In genomic region chr2:217179854-217180253, GRCh38 we compare ENCODE assay signal across 10 cellular contexts.
"Had no signal": no experiment of that assay in that cellular context is flagged by ENCODE, and none has a peak within 500 bp of the region (broad histone marks: within the 10 kb centered on the region; RNA-seq: fewer than 3 reads in every experiment).

No MANE protein-coding gene starts in this region.

- H3K36me3 ChIP-seq: HAP-1 had no signal

- H3K9me3 ChIP-seq: HAP-1 had no signal

- ATAC-seq: HCT116, HepG2, K562 had no signal

- H3K4me3 ChIP-seq: HAP-1, K562 had no signal

- H3K27ac ChIP-seq: HL-60 had no signal

- DNase-seq: GOT3, H7, HFFc6, IMR-90, KG1 had no signal
